ENCODE assay signal across 1 cellular context in the genomic region with DNA sequence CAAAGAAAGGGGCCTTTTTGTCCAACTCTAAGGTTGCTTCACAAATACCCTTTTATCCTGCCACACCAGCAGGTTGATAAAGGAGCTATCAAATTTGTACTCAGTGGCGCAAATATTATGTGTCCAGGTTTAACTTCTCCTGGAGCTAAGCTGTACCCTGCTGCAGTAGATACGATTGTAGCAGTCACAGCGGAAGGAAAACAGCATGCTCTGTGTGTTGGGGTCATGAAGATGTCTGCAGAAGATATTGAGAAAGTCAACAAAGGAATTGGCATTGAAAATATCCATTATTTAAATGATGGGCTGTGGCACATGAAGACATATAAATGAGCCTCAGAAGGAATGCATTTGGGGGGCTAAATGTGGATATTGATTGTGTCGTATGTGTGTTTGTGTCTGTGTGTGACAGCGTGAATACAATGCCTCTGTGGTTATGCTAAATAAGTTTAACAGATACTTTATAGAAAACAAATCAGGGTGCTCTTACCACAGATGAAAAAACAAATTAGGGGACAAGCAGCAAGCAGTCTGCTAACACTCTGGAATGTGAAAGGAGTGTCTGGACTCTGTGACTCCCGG.
TF ChIP-seq lines count a peak whose summit lies in the region.

No MANE protein-coding gene starts in this region.

TF ChIP-seq in GM12878, 131 proteins besides CTCF, POLR2A, EP300 and RAD21:
- TF ChIP-seq, protein P1, sequence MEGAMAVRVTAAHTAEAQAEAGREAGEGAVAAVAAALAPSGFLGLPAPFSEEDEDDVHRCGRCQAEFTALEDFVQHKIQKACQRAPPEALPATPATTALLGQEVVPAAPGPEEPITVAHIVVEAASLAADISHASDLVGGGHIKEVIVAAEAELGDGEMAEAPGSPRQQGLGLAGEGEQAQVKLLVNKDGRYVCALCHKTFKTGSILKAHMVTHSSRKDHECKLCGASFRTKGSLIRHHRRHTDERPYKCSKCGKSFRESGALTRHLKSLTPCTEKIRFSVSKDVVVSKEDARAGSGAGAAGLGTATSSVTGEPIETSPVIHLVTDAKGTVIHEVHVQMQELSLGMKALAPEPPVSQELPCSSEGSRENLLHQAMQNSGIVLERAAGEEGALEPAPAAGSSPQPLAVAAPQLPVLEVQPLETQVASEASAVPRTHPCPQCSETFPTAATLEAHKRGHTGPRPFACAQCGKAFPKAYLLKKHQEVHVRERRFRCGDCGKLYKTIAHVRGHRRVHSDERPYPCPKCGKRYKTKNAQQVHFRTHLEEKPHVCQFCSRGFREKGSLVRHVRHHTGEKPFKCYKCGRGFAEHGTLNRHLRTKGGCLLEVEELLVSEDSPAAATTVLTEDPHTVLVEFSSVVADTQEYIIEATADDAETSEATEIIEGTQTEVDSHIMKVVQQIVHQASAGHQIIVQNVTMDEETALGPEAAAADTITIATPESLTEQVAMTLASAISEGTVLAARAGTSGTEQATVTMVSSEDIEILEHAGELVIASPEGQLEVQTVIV (IDR thresholded peaks at IDR 0.05; ENCODE audit: borderline replicate concordance, partially characterized antibody), result no peak
- no peak for TF ChIP-seq POU2F2 (IDR thresholded peaks at IDR 0.05; ENCODE audit: borderline replicate concordance, low read depth, low read length)
- TF ChIP-seq WRNIP1 (IDR thresholded peaks at IDR 0.05; ENCODE audit: borderline replicate concordance, low read depth, low read length), result no peak
- no peak for TF ChIP-seq ZNF384 (IDR thresholded peaks at IDR 0.05; ENCODE audit: borderline replicate concordance, low read depth, low read length)
- no peak for TF ChIP-seq FOXK2 (IDR thresholded peaks at IDR 0.05)
- TF ChIP-seq SP1 (IDR thresholded peaks at IDR 0.05; ENCODE audit: low read depth, low read length), result no peak
- no peak for TF ChIP-seq CBFB (IDR thresholded peaks at IDR 0.05; ENCODE audit: low read depth)
- TF ChIP-seq, protein P2, sequence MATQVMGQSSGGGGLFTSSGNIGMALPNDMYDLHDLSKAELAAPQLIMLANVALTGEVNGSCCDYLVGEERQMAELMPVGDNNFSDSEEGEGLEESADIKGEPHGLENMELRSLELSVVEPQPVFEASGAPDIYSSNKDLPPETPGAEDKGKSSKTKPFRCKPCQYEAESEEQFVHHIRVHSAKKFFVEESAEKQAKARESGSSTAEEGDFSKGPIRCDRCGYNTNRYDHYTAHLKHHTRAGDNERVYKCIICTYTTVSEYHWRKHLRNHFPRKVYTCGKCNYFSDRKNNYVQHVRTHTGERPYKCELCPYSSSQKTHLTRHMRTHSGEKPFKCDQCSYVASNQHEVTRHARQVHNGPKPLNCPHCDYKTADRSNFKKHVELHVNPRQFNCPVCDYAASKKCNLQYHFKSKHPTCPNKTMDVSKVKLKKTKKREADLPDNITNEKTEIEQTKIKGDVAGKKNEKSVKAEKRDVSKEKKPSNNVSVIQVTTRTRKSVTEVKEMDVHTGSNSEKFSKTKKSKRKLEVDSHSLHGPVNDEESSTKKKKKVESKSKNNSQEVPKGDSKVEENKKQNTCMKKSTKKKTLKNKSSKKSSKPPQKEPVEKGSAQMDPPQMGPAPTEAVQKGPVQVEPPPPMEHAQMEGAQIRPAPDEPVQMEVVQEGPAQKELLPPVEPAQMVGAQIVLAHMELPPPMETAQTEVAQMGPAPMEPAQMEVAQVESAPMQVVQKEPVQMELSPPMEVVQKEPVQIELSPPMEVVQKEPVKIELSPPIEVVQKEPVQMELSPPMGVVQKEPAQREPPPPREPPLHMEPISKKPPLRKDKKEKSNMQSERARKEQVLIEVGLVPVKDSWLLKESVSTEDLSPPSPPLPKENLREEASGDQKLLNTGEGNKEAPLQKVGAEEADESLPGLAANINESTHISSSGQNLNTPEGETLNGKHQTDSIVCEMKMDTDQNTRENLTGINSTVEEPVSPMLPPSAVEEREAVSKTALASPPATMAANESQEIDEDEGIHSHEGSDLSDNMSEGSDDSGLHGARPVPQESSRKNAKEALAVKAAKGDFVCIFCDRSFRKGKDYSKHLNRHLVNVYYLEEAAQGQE (IDR thresholded peaks at IDR 0.05; ENCODE audit: low read depth, low read length), result no peak
- no peak for TF ChIP-seq NRF1 (conservative IDR thresholded peaks at IDR 0.05; ENCODE audit: low read depth, low read length)
- TF ChIP-seq PAX5 (IDR thresholded peaks at IDR 0.05; ENCODE audit: borderline replicate concordance, low read depth, low read length), result no peak
- TF ChIP-seq CHD4 (IDR thresholded peaks at IDR 0.05), result no peak
